8 cellular contexts compared by ENCODE assay signal in the genomic region with DNA sequence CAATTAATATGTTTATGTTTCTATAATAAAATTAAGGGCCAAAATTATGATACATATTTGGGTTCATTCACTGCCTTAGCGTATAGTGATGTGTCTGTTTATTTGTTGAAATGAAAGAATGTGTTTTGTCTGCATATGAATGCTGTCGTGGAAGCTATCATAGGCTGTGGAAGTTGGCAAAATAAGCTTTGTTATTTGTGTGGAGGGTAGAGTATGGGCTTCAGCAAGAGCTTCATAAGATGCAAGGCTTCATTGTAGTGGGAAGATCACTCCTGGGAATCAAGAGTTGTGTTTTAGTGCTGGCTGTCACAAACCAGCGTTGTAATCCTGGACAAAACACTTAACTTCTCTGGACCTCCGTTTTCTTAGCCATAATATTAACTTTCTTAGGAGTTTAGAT. TPM values are rescaled to one million over a fixed set of nuclear protein-coding genes. Genes with fewer than 3 reads are reported as not detected.
DNase-seq lines count a peak whose midpoint lies in the region; ATAC-seq lines count a peak whose summit lies in the region.

No MANE protein-coding gene starts in this region.

- peak overlapping the region; percentile 26 for H3K27ac ChIP-seq in substantia nigra (ENCODE audit: low read depth, low read length, poor library complexity, severe bottlenecking)

- peak overlapping the region; percentile 97 for H3K4me3 Mint-ChIP-seq in T-helper 1 cell treated with Interleukin-12 subunit alpha and Interleukin-12 subunit beta and Interleukin-4 antibody, amounts not matched to agents 30 μg/mL and 1 μg/mL, for 36 hours
- H3K4me3 Mint-ChIP-seq in activated T-helper 1 cell treated with anti-CD3 and anti-CD28 coated beads, Interleukin-12 subunit alpha, Interleukin-12 subunit beta, Interleukin-2, Interleukin-4 antibody, amounts not matched to agents 30 ng/mL and 10 ng/mL and 1 ng/mL, durations not matched to agents 14 hours and 24 hours and 36 hours, result peak overlapping the region; percentile 97
- peak overlapping the region; percentile 91 to 99 (median 96) for H3K4me3 Mint-ChIP-seq in immature natural killer cell

- H3K36me3 Mint-ChIP-seq in T-helper 1 cell treated with Interleukin-12 subunit alpha and Interleukin-12 subunit beta and Interleukin-4 antibody, amounts not matched to agents 30 μg/mL and 1 μg/mL, for 36 hours (ENCODE audit: low read depth), result peaks cover 15% of the 10 kb centered on the region
- H3K36me3 Mint-ChIP-seq in activated T-helper 1 cell treated with anti-CD3 and anti-CD28 coated beads, Interleukin-12 subunit alpha, Interleukin-12 subunit beta, Interleukin-2, Interleukin-4 antibody, amounts not matched to agents 30 ng/mL and 10 ng/mL and 1 ng/mL, durations not matched to agents 14 hours and 24 hours and 36 hours (ENCODE audit: low read depth), result peaks cover 6% of the 10 kb centered on the region
- H3K36me3 Mint-ChIP-seq in immature natural killer cell, result peaks cover 0 to 4% (median 4%) of the 10 kb centered on the region in 3 donors

- H3K4me1 Mint-ChIP-seq in T-helper 1 cell treated with Interleukin-12 subunit alpha and Interleukin-12 subunit beta and Interleukin-4 antibody, amounts not matched to agents 30 μg/mL and 1 μg/mL, for 36 hours (ENCODE audit: low read depth), result peaks cover 38% of the 10 kb centered on the region
- peaks cover 49% of the 10 kb centered on the region for H3K4me1 Mint-ChIP-seq in activated T-helper 1 cell treated with anti-CD3 and anti-CD28 coated beads, Interleukin-12 subunit alpha, Interleukin-12 subunit beta, Interleukin-2, Interleukin-4 antibody, amounts not matched to agents 30 ng/mL and 10 ng/mL and 1 ng/mL, durations not matched to agents 14 hours and 24 hours and 36 hours (ENCODE audit: low read depth)
- peaks cover 64 to 82% of the 10 kb centered on the region in 2 donors for H3K4me1 Mint-ChIP-seq in immature natural killer cell

- no peaks in the 10 kb centered on the region for H3K9me3 Mint-ChIP-seq in T-helper 1 cell treated with Interleukin-12 subunit alpha and Interleukin-12 subunit beta and Interleukin-4 antibody, amounts not matched to agents 30 μg/mL and 1 μg/mL, for 36 hours
- H3K9me3 Mint-ChIP-seq in activated T-helper 1 cell treated with anti-CD3 and anti-CD28 coated beads, Interleukin-12 subunit alpha, Interleukin-12 subunit beta, Interleukin-2, Interleukin-4 antibody, amounts not matched to agents 30 ng/mL and 10 ng/mL and 1 ng/mL, durations not matched to agents 14 hours and 24 hours and 36 hours, result no peaks in the 10 kb centered on the region
- no peaks in the 10 kb centered on the region for H3K9me3 Mint-ChIP-seq in immature natural killer cell

- DNase-seq in T-helper 1 cell (no peak), immature natural killer cell (no peak), substantia nigra (lab: John Stamatoyannopoulos, UW) (no peak), retina (no peak)
- DNase-seq in activated T-helper 1 cell treated with anti-CD3 and anti-CD28 coated beads, Interleukin-12 subunit alpha, Interleukin-12 subunit beta, Interleukin-2, Interleukin-4 antibody, amounts not matched to agents 30 ng/mL and 10 ng/mL and 1 ng/mL, durations not matched to agents 14 hours and 24 hours and 36 hours (ENCODE audit: low spot score), result no peak

- H3K27me3 Mint-ChIP-seq in T-helper 1 cell treated with Interleukin-12 subunit alpha and Interleukin-12 subunit beta and Interleukin-4 antibody, amounts not matched to agents 30 μg/mL and 1 μg/mL, for 36 hours (ENCODE audit: low read depth), result no peaks in the 10 kb centered on the region
- H3K27me3 Mint-ChIP-seq in activated T-helper 1 cell treated with anti-CD3 and anti-CD28 coated beads, Interleukin-12 subunit alpha, Interleukin-12 subunit beta, Interleukin-2, Interleukin-4 antibody, amounts not matched to agents 30 ng/mL and 10 ng/mL and 1 ng/mL, durations not matched to agents 14 hours and 24 hours and 36 hours (ENCODE audit: insufficient read depth), result no peaks in the 10 kb centered on the region
- H3K27me3 Mint-ChIP-seq in immature natural killer cell (ENCODE audit: low read depth in 3 of 3), result peaks cover 2 to 11% (median 10%) of the 10 kb centered on the region in 3 donors

- no peak overlapping the region for H3K27ac Mint-ChIP-seq in T-helper 1 cell treated with Interleukin-12 subunit alpha and Interleukin-12 subunit beta and Interleukin-4 antibody, amounts not matched to agents 30 μg/mL and 1 μg/mL, for 36 hours
- no peak overlapping the region for H3K27ac Mint-ChIP-seq in activated T-helper 1 cell treated with anti-CD3 and anti-CD28 coated beads, Interleukin-12 subunit alpha, Interleukin-12 subunit beta, Interleukin-2, Interleukin-4 antibody, amounts not matched to agents 30 ng/mL and 10 ng/mL and 1 ng/mL, durations not matched to agents 14 hours and 24 hours and 36 hours
- peak overlapping the region; percentile 70 to 91 (median 84) for H3K27ac Mint-ChIP-seq in immature natural killer cell

- intact Hi-C loops in activated T-helper 1 cell treated with anti-CD3 and anti-CD28 coated beads, Interleukin-12 subunit alpha, Interleukin-12 subunit beta, Interleukin-2, Interleukin-4 antibody, amounts not matched to agents 30 ng/mL and 10 ng/mL and 1 ng/mL, durations not matched to agents 14 hours and 24 hours and 36 hours (cut with micrococcal nuclease), result loop anchor here (5.0 kb wide), 1 partner anchor 288 kb away; no protein-coding TSS in a partner anchor

- no peak for ATAC-seq in GM18517 (IDR thresholded peaks at IDR 0.05; ENCODE audit: unreplicated experiment)
- no peak for ATAC-seq in GM19324 (IDR thresholded peaks at IDR 0.05; ENCODE audit: low FRiP score, unreplicated experiment)

RNA-seq across cellular contexts. Expression of gene SLK, which starts 2.5 kb away (rescaled TPM):
- 25.0 and 27.1 TPM in 2 replicates for total RNA-seq in activated T-helper 1 cell treated with anti-CD3 and anti-CD28 coated beads, Interleukin-12 subunit alpha, Interleukin-12 subunit beta, Interleukin-2, Interleukin-4 antibody, amounts not matched to agents 30 ng/mL and 10 ng/mL and 1 ng/mL, durations not matched to agents 14 hours and 24 hours and 36 hours
- 1 to 10 TPM; 4.1 to 8.6 (median 5.0) TPM for polyA plus RNA-seq in immature natural killer cell

RNA-seq across cellular contexts. Expression of gene STN1, which starts 51.5 kb away (rescaled TPM):
- total RNA-seq in activated T-helper 1 cell treated with anti-CD3 and anti-CD28 coated beads, Interleukin-12 subunit alpha, Interleukin-12 subunit beta, Interleukin-2, Interleukin-4 antibody, amounts not matched to agents 30 ng/mL and 10 ng/mL and 1 ng/mL, durations not matched to agents 14 hours and 24 hours and 36 hours, result 19.4 and 20.0 TPM in 2 replicates
- 100 to 1,000 TPM in 1 of 3 donors, 10 to 100 TPM in 2; 81.1 to 101 (median 82.8) TPM for polyA plus RNA-seq in immature natural killer cell

Comparison
In these comparisons a context has a peak if more than half of its experiments do, and no peak if none do; other contexts are left out.
1. H3K27ac Mint-ChIP-seq: peak in immature natural killer cell (6 of 6); none in T-helper 1 cell treated with Interleukin-12 subunit alpha and Interleukin-12 subunit beta and Interleukin-4 antibody, amounts not matched to agents 30 μg/mL and 1 μg/mL, for 36 hours (single experiment) and activated T-helper 1 cell treated with anti-CD3 and anti-CD28 coated beads, Interleukin-12 subunit alpha, Interleukin-12 subunit beta, Interleukin-2, Interleukin-4 antibody, amounts not matched to agents 30 ng/mL and 10 ng/mL and 1 ng/mL, durations not matched to agents 14 hours and 24 hours and 36 hours (single experiment).
2. Peak in every context shown above with its lines, with median percentiles within 50 percentile points of each other: H3K4me3 Mint-ChIP-seq.